ENCODE assay signal across 13 cellular contexts in the genomic region with DNA sequence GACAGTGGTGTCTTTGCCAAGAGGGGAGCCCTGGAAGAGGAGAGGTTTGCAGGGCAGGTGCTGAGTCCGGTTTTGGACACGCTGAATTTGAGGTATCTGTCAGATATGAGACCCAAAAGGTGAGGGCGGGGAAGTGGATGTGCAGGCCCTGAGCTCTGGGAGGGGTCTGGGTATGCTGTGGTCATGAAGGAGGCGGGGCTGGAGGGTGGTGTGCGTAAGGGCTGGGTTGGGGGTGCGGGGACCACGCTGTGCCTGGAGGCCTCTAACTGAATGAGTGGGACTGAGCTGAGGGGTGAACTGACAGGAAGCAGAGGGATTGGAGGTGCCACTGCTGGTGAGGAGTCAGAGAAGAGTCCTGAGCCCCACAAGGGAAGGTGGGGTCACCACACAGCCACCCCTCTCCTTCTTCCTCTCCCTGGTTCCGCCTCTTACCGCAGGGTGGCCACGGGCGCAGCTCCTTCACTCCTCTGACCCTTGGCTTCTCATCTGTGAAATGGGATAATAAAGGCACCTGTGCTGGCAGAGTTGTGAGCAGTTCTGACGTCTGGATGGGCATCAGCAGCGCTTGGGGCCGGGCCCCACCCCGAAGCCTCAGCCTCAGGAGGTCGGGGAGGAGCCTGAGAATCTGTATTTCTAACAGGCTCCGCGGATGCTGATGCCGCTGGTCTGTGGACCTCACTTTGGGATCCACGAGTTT. TPM values are rescaled to one million over a fixed set of nuclear protein-coding genes. Genes with fewer than 3 reads are reported as not detected.
A peak's percentile ranks its signal among the peaks of the same experiment; 100 is the strongest.
DNase-seq lines count a peak whose midpoint lies in the region; ATAC-seq and TF ChIP-seq lines count a peak whose summit lies in the region.
"Had no signal": no experiment of that assay in that cellular context is flagged by ENCODE, and none has a peak within 500 bp of the region (broad histone marks: within the 10 kb centered on the region; RNA-seq: fewer than 3 reads in every experiment).

No MANE protein-coding gene starts in this region.

- no peaks in the 10 kb centered on the region for H3K27me3 Mint-ChIP-seq in activated T-cell treated with anti-CD3 and anti-CD28 coated beads, Interleukin-2, amount 50 U/mL, for 24 hours
- H3K27me3 Mint-ChIP-seq in T-helper 17 cell, result no peaks in the 10 kb centered on the region

- H3K9me3 Mint-ChIP-seq in activated T-cell treated with anti-CD3 and anti-CD28 coated beads, Interleukin-2, amount 50 U/mL, for 24 hours, result no peaks in the 10 kb centered on the region

- no peak for ATAC-seq in T-helper 17 cell
- no peak for ATAC-seq in left ventricle myocardium superior
- ATAC-seq in stimulated activated naive CD8-positive, alpha-beta T cell treated with anti-CD3 and anti-CD28 coated beads, Interleukin-15, Interleukin-2, amounts not matched to agents 100 U/mL and 50 U/mL, for 24 hours, result no peak

- intact Hi-C loops in left ventricle myocardium superior (cut with micrococcal nuclease), result no loop called here

- H3K9me3 ChIP-seq in T-helper 17 cell (ENCODE audit: control insufficient read depth, low read length, poor library complexity, severe bottlenecking), result no peaks in the 10 kb centered on the region
- H3K9me3 ChIP-seq: breast epithelium, heart right ventricle, lower lobe of right lung, Peyer's patch, uterus had no signal

- H3K4me1 Mint-ChIP-seq in activated T-cell treated with anti-CD3 and anti-CD28 coated beads, Interleukin-2, amount 50 U/mL, for 24 hours (ENCODE audit: low read depth), result peaks cover 64% of the 10 kb centered on the region
- peaks cover 46% of the 10 kb centered on the region for H3K4me1 Mint-ChIP-seq in T-helper 17 cell

- H3K36me3 Mint-ChIP-seq in activated T-cell treated with anti-CD3 and anti-CD28 coated beads, Interleukin-2, amount 50 U/mL, for 24 hours (ENCODE audit: low read depth), result peaks cover 92% of the 10 kb centered on the region
- peaks cover 2% of the 10 kb centered on the region for H3K36me3 Mint-ChIP-seq in T-helper 17 cell (ENCODE audit: low read depth)

- no peak for TF ChIP-seq CTCF in GM13977 (IDR thresholded peaks at IDR 0.05; ENCODE audit: extremely low read depth, insufficient read depth, missing control alignments)

- no peak for DNase-seq in activated T-cell treated with anti-CD3 and anti-CD28 coated beads, Interleukin-2, amount 50 U/mL, for 24 hours
- DNase-seq in activated T-cell treated with anti-CD3 and anti-CD28 coated beads, Interleukin-2, amount 50 U/mL, for 1 hour, result no peak
- DNase-seq in T-helper 17 cell, result no peak
- peak; percentile 19 for DNase-seq in left ventricle myocardium superior
- peak; percentile 12 for DNase-seq in stimulated activated naive CD8-positive, alpha-beta T cell treated with anti-CD3 and anti-CD28 coated beads, Interleukin-15, Interleukin-2, amounts not matched to agents 100 U/mL and 50 U/mL, for 24 hours
- no peak for DNase-seq in NCI-H446 (lab: John Stamatoyannopoulos, UW)
- no peak for DNase-seq in retina
- no peak for DNase-seq in GM13977 (ENCODE audit: low spot score)

- in situ Hi-C loops in GM13977 (cut with MboI; ENCODE audit: low pct_unique_long_range_greater_than_20kb, low sequenced_read_pairs, unreplicated experiment), result no loop called here

- H3K27ac Mint-ChIP-seq in activated T-cell treated with anti-CD3 and anti-CD28 coated beads, Interleukin-2, amount 50 U/mL, for 24 hours, result peak overlapping the region; percentile 95
- H3K27ac Mint-ChIP-seq in T-helper 17 cell, result peak overlapping the region; percentile 99

- peak overlapping the region; percentile 12 for H3K4me3 Mint-ChIP-seq in activated T-cell treated with anti-CD3 and anti-CD28 coated beads, Interleukin-2, amount 50 U/mL, for 24 hours
- H3K4me3 Mint-ChIP-seq in T-helper 17 cell, result no peak overlapping the region

RNA-seq across cellular contexts. Expression of a gene that starts 28.8 kb away (rescaled TPM):
- 100 to 1,000 TPM; 115 to 129 TPM for total RNA-seq in T-helper 17 cell
- 2.4 TPM for total RNA-seq in left ventricle myocardium superior

RNA-seq across cellular contexts. Expression of a gene that starts 47.2 kb away (rescaled TPM):
- total RNA-seq in T-helper 17 cell (10 to 100 TPM; 10.6 to 11.0 TPM), left ventricle myocardium superior (97.1 TPM)

Comparison
In these comparisons a context has a peak if more than half of its experiments do, and no peak if none do; other contexts are left out.
1. DNase-seq: peak in left ventricle myocardium superior (single experiment) and stimulated activated naive CD8-positive, alpha-beta T cell treated with anti-CD3 and anti-CD28 coated beads, Interleukin-15, Interleukin-2, amounts not matched to agents 100 U/mL and 50 U/mL, for 24 hours (single experiment); none in activated T-cell treated with anti-CD3 and anti-CD28 coated beads, Interleukin-2, amount 50 U/mL, for 24 hours (single experiment), activated T-cell treated with anti-CD3 and anti-CD28 coated beads, Interleukin-2, amount 50 U/mL, for 1 hour (single experiment), T-helper 17 cell (0 of 3), NCI-H446 (0 of 2), retina (single experiment) and GM13977 (single experiment).
2. RNA of a gene that starts 28.8 kb away (total RNA-seq): 115 to 129 TPM in T-helper 17 cell; 2.4 TPM in left ventricle myocardium superior (single experiment); every median in the first group is over 10 times any median in the second.